ENCODE assay signal across 21 cellular contexts in the genomic region with DNA sequence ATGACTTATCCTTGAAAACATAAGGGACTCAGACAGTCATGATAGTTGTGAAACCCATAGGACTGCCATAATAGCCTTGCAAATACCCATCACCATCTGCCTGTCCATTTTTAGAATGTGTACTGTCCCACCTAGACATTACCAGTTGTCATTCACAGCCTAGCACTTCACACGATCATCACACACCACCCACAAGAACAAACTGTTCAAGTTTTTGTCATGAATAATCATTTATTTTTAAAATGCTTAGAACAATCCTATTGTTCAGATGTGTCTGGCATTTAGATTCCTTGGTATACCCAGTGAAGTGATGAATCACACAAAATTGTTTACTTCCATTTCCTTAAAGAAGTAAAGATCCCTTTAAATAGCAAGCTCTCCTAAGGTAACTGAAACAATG.
"Had no signal": no experiment of that assay in that cellular context is flagged by ENCODE, and none has a peak within 500 bp of the region (broad histone marks: within the 10 kb centered on the region; RNA-seq: fewer than 3 reads in every experiment).

No MANE protein-coding gene starts in this region.

- ATAC-seq: heart right ventricle; lower lobe of right lung; natural killer cell; sciatic nerve; stimulated activated naive CD8-positive, alpha-beta T cell treated with anti-CD3 and anti-CD28 coated beads, Interleukin-15, Interleukin-2, amounts not matched to agents 100 U/mL and 50 U/mL, for 24 hours had no signal

- H3K27ac Mint-ChIP-seq: activated naive CD8-positive, alpha-beta T cell treated with anti-CD3 and anti-CD28 coated beads for 36 hours; natural killer cell had no signal

- H3K36me3 ChIP-seq: heart right ventricle, lower lobe of right lung, spleen, thyroid gland, WERI-Rb-1 had no signal

- H3K4me3 Mint-ChIP-seq: activated naive CD8-positive, alpha-beta T cell treated with anti-CD3 and anti-CD28 coated beads for 36 hours; natural killer cell had no signal

- H3K27ac ChIP-seq: heart right ventricle, lower lobe of right lung, spleen, thyroid gland, WERI-Rb-1 had no signal

- DNase-seq: activated CD4-positive, alpha-beta T cell treated with anti-CD3 and anti-CD28 coated beads for 1 hour; activated CD4-positive, alpha-beta T cell treated with anti-CD3 and anti-CD28 coated beads, Interleukin-2, amount 50 U/mL, for 1 hour; activated CD8-positive, alpha-beta memory T cell treated with anti-CD3 and anti-CD28 coated beads, Interleukin-2, amount 50 U/mL, for 4 hours; activated naive CD4-positive, alpha-beta T cell treated with Interleukin-2 at 50 U/mL for 16 hours; activated naive CD8-positive, alpha-beta T cell treated with anti-CD3 and anti-CD28 coated beads for 36 hours; activated T-cell treated with anti-CD3 and anti-CD28 coated beads, Interleukin-2, amount 50 U/mL, for 48 hours; amniotic stem cell; cerebellar nuclear complex; effector CD4-positive, alpha-beta T cell; heart right ventricle; kidney; lower lobe of right lung; natural killer cell; spleen; stimulated activated CD4-positive, alpha-beta T cell treated with anti-CD3 and anti-CD28 coated beads, Interleukin-4, amount 100 ng/mL, for 1 hour; stimulated activated naive CD8-positive, alpha-beta T cell treated with anti-CD3 and anti-CD28 coated beads, Interleukin-15, Interleukin-2, amounts not matched to agents 100 U/mL and 50 U/mL, for 24 hours; T-helper 1 cell; thyroid gland; WERI-Rb-1 had no signal

- H3K4me1 Mint-ChIP-seq: activated naive CD8-positive, alpha-beta T cell treated with anti-CD3 and anti-CD28 coated beads for 36 hours; natural killer cell had no signal

- H3K9me3 ChIP-seq: lower lobe of right lung, thyroid gland had no signal

- H3K36me3 Mint-ChIP-seq: activated naive CD8-positive, alpha-beta T cell treated with anti-CD3 and anti-CD28 coated beads for 36 hours; natural killer cell had no signal

- H3K27me3 ChIP-seq: spleen, thyroid gland had no signal

- H3K9me3 Mint-ChIP-seq: natural killer cell had no signal

- H3K4me3 ChIP-seq: coronary artery, heart right ventricle, lower lobe of right lung, spleen, thyroid gland had no signal

- H3K4me1 ChIP-seq: heart right ventricle, lower lobe of right lung, spleen, thyroid gland had no signal
